ENCODE assay signal across 22 cellular contexts in the genomic region with DNA sequence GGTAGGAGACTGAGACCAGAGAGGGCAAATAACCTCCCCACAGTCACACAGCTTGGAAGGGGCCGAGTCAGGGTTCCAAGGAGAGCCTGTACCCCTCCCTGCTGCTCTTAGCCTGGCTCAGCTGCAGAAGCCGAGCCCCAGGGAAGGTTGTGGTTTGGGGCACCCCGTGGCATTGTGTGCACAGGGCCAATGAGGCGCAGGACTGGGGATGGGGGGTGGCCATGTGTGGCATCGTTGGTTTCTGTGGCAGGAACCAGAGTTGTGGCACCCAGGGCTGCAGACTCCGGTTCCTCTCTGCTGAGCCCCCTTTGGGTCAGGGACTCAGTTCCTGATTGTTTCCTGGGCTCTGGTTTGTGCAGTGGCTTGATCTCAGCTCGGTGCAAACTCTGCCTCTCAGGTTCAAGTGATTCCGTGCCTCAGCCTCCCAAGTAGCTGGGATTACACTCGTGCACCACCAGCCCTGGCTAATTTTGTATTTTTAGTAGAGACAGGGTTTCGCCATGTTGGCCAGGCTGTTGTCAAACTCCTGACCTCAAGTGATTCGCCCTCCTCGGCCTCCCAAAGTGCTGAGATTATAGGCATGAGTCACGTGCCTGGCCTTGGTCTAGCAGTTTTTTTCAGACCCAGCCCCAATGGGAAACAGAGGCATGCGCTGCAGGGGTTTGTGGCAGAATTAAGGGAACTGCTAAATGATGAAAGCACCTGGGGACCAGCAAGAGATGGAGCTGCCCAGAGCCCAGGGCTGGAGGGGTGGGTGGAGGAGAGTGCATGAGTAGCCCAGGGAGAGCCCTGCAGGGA.
DNase-seq lines count a peak whose midpoint lies in the region; ATAC-seq, FAIRE-seq and TF ChIP-seq lines count a peak whose summit lies in the region.
"Had no signal": no experiment of that assay in that cellular context is flagged by ENCODE, and none has a peak within 500 bp of the region (broad histone marks: within the 10 kb centered on the region; RNA-seq: fewer than 3 reads in every experiment).

No MANE protein-coding gene starts in this region.

- ATAC-seq in esophagus mucosa (peak; percentile 41), HG03442 (IDR thresholded peaks at IDR 0.05; ENCODE audit: unreplicated experiment) (no peak), HG03095 (IDR thresholded peaks at IDR 0.05; ENCODE audit: unreplicated experiment) (no peak)
- ATAC-seq in stimulated activated naive B cell treated with anti-CD40 and anti-IgM and Interleukin-4, amounts not matched to agents 10 μg/mL and 1 μg/mL and 100 μg/mL, for 72 hours (replicated peaks) = peak; percentile 63 to 70
- ATAC-seq: activated CD8-positive, alpha-beta T cell treated with anti-CD3 and anti-CD28 coated beads for 36 hours; gastrocnemius medialis had no signal

- peak; percentile 61 for DNase-seq in SIG-M5 treated with dmso at 0.1 percent for 504 hours (lab: John Stamatoyannopoulos, UW; ENCODE audit: unreplicated experiment)
- no peak for DNase-seq in SIG-M5 (lab: John Stamatoyannopoulos, UW)
- DNase-seq in NB4 (ENCODE audit: low read depth) = peak; percentile 97
- peak; percentile 43 for DNase-seq in stimulated activated naive B cell treated with anti-CD40 and anti-IgM and Interleukin-4, amounts not matched to agents 10 μg/mL and 1 μg/mL and 100 μg/mL, for 72 hours
- no peak for DNase-seq in RCC 7860 (ENCODE audit: low spot score)
- DNase-seq: 8988T; activated CD8-positive, alpha-beta T cell treated with anti-CD3 and anti-CD28 coated beads for 36 hours; activated naive CD8-positive, alpha-beta T cell treated with anti-CD3 and anti-CD28 coated beads for 36 hours; activated T-cell treated with anti-CD3 and anti-CD28 coated beads, Interleukin-2, amount 50 U/mL, for 48 hours; dermis blood vessel endothelial cell; gastrocnemius medialis; NCI-H1092 treated with DMSO at 0.1 percent for 48 hours; NCI-H2171 treated with DMSO at 0.1 percent for 48 hours; NCI-H748 treated with DMSO at 0.1 percent for 48 hours; stimulated activated CD4-positive, alpha-beta T cell treated with anti-CD3 and anti-CD28 coated beads, Interleukin-12 subunit alpha, Interleukin-12 subunit beta, amount 100 ng/mL, for 4 hours; T-helper 1 cell; thyroid gland had no signal

- H3K36me3 Mint-ChIP-seq in stimulated activated naive B cell treated with anti-CD40 and anti-IgM and Interleukin-4, amounts not matched to agents 10 μg/mL and 1 μg/mL and 100 μg/mL, for 72 hours = peaks cover 11 to 21% of the 10 kb centered on the region in 2 donors
- H3K36me3 Mint-ChIP-seq: activated naive CD8-positive, alpha-beta T cell treated with anti-CD3 and anti-CD28 coated beads for 36 hours; IgD-negative memory B cell had no signal

- FAIRE-seq in RCC 7860 (lab: Jason Lieb, UNC) = no peak

- no peak for TF ChIP-seq POLR2A in NB4 (IDR thresholded peaks at IDR 0.05; ENCODE audit: extremely low read depth, insufficient read length)

- H3K4me3 Mint-ChIP-seq in stimulated activated naive B cell treated with anti-CD40 and anti-IgM and Interleukin-4, amounts not matched to agents 10 μg/mL and 1 μg/mL and 100 μg/mL, for 72 hours = peak overlapping the region; percentile 30 to 55
- H3K4me3 Mint-ChIP-seq: activated CD8-positive, alpha-beta T cell treated with anti-CD3 and anti-CD28 coated beads for 36 hours; activated naive CD8-positive, alpha-beta T cell treated with anti-CD3 and anti-CD28 coated beads for 36 hours; neural crest cell had no signal

- peaks cover 12 to 24% of the 10 kb centered on the region in 2 donors for H3K9me3 Mint-ChIP-seq in stimulated activated naive B cell treated with anti-CD40 and anti-IgM and Interleukin-4, amounts not matched to agents 10 μg/mL and 1 μg/mL and 100 μg/mL, for 72 hours

- no peak overlapping the region for H3K4me3 ChIP-seq in NB4 (ENCODE audit: low read depth, low read length)
- H3K4me3 ChIP-seq: gastrocnemius medialis, thyroid gland had no signal

- H3K27me3 Mint-ChIP-seq in stimulated activated naive B cell treated with anti-CD40 and anti-IgM and Interleukin-4, amounts not matched to agents 10 μg/mL and 1 μg/mL and 100 μg/mL, for 72 hours = no peaks in the 10 kb centered on the region

- H3K27ac Mint-ChIP-seq in stimulated activated naive B cell treated with anti-CD40 and anti-IgM and Interleukin-4, amounts not matched to agents 10 μg/mL and 1 μg/mL and 100 μg/mL, for 72 hours = peak overlapping the region; percentile 52
- H3K27ac Mint-ChIP-seq: activated CD8-positive, alpha-beta T cell treated with anti-CD3 and anti-CD28 coated beads for 36 hours; activated naive CD8-positive, alpha-beta T cell treated with anti-CD3 and anti-CD28 coated beads for 36 hours had no signal

- peaks cover 51 to 59% of the 10 kb centered on the region in 2 donors for H3K4me1 Mint-ChIP-seq in stimulated activated naive B cell treated with anti-CD40 and anti-IgM and Interleukin-4, amounts not matched to agents 10 μg/mL and 1 μg/mL and 100 μg/mL, for 72 hours

- TF ChIP-seq CTCF in NB4 (IDR thresholded peaks at IDR 0.05; ENCODE audit: low read depth, low read length) = no peak

Comparison
In these comparisons a context has a peak if more than half of its experiments do, and no peak if none do; other contexts are left out.
1. DNase-seq: peak in SIG-M5 treated with dmso at 0.1 percent for 504 hours (single experiment), NB4 (single experiment) and stimulated activated naive B cell treated with anti-CD40 and anti-IgM and Interleukin-4, amounts not matched to agents 10 μg/mL and 1 μg/mL and 100 μg/mL, for 72 hours (single experiment); none in SIG-M5 (single experiment) and RCC 7860 (single experiment).
2. ATAC-seq: peak in esophagus mucosa (single experiment) and stimulated activated naive B cell treated with anti-CD40 and anti-IgM and Interleukin-4, amounts not matched to agents 10 μg/mL and 1 μg/mL and 100 μg/mL, for 72 hours (2 of 2); none in HG03442 (single experiment) and HG03095 (single experiment).